1 cellular context compared by ENCODE assay signal in the genomic region with DNA sequence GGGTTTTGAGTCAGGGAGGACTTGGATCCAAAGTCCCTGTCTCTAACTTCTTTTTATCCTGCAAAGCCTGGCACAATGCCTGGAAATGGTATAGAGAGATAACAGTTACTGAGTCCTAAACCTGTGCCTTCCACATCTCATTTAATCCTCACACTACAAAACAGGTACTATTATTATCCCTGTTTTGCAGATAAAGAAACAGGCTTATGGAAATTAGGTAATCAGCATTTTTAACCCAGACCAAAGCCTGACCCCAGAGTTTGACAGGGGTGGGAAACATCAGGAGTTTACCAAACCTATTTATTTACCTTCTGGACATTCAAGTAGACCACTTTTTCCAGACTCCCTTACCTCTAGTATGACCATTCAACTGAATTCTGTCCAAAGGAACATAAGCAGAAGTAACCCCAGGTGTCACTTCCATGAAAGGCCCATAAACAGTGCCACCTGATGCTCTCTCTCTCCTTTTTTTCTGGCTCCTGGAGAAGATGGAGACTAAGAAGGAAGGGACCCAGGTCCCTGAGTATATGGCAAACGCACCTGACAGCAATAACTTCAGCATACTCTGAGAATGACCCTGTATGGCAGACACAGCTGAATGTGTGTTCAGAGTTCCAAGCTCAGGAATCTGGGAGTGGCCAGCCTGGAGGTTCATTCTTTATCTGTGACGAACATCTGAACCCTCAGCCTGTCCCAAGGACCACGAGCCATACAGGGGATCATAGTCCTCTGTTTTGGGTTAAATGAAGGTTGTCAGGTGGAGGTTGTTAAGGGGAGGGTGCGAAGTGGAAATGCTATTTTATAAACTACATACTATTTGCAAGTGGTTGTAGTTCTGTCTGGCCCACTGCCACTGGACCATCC.
TF ChIP-seq lines count a peak whose summit lies in the region.

No MANE protein-coding gene starts in this region.

TF ChIP-seq in HepG2, 621 proteins besides CTCF, POLR2A, EP300 and RAD21 (continued from another document and continues in another):
- TF ChIP-seq, protein P1, sequence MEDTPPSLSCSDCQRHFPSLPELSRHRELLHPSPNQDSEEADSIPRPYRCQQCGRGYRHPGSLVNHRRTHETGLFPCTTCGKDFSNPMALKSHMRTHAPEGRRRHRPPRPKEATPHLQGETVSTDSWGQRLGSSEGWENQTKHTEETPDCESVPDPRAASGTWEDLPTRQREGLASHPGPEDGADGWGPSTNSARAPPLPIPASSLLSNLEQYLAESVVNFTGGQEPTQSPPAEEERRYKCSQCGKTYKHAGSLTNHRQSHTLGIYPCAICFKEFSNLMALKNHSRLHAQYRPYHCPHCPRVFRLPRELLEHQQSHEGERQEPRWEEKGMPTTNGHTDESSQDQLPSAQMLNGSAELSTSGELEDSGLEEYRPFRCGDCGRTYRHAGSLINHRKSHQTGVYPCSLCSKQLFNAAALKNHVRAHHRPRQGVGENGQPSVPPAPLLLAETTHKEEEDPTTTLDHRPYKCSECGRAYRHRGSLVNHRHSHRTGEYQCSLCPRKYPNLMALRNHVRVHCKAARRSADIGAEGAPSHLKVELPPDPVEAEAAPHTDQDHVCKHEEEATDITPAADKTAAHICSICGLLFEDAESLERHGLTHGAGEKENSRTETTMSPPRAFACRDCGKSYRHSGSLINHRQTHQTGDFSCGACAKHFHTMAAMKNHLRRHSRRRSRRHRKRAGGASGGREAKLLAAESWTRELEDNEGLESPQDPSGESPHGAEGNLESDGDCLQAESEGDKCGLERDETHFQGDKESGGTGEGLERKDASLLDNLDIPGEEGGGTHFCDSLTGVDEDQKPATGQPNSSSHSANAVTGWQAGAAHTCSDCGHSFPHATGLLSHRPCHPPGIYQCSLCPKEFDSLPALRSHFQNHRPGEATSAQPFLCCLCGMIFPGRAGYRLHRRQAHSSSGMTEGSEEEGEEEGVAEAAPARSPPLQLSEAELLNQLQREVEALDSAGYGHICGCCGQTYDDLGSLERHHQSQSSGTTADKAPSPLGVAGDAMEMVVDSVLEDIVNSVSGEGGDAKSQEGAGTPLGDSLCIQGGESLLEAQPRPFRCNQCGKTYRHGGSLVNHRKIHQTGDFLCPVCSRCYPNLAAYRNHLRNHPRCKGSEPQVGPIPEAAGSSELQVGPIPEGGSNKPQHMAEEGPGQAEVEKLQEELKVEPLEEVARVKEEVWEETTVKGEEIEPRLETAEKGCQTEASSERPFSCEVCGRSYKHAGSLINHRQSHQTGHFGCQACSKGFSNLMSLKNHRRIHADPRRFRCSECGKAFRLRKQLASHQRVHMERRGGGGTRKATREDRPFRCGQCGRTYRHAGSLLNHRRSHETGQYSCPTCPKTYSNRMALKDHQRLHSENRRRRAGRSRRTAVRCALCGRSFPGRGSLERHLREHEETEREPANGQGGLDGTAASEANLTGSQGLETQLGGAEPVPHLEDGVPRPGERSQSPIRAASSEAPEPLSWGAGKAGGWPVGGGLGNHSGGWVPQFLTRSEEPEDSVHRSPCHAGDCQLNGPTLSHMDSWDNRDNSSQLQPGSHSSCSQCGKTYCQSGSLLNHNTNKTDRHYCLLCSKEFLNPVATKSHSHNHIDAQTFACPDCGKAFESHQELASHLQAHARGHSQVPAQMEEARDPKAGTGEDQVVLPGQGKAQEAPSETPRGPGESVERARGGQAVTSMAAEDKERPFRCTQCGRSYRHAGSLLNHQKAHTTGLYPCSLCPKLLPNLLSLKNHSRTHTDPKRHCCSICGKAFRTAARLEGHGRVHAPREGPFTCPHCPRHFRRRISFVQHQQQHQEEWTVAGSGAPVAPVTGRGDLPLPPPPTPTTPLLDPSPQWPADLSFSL (CRISPR knock-in tag; IDR thresholded peaks at IDR 0.05), result no peak
- TF ChIP-seq, protein P2, sequence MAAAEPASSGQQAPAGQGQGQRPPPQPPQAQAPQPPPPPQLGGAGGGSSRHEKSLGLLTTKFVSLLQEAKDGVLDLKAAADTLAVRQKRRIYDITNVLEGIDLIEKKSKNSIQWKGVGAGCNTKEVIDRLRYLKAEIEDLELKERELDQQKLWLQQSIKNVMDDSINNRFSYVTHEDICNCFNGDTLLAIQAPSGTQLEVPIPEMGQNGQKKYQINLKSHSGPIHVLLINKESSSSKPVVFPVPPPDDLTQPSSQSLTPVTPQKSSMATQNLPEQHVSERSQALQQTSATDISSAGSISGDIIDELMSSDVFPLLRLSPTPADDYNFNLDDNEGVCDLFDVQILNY (CRISPR knock-in tag; conservative IDR thresholded peaks at IDR 0.05), result no peak
- TF ChIP-seq, protein P3, sequence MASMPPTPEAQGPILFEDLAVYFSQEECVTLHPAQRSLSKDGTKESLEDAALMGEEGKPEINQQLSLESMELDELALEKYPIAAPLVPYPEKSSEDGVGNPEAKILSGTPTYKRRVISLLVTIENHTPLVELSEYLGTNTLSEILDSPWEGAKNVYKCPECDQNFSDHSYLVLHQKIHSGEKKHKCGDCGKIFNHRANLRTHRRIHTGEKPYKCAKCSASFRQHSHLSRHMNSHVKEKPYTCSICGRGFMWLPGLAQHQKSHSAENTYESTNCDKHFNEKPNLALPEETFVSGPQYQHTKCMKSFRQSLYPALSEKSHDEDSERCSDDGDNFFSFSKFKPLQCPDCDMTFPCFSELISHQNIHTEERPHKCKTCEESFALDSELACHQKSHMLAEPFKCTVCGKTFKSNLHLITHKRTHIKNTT (CRISPR knock-in tag; IDR thresholded peaks at IDR 0.05), result no peak
- TF ChIP-seq, protein P4, sequence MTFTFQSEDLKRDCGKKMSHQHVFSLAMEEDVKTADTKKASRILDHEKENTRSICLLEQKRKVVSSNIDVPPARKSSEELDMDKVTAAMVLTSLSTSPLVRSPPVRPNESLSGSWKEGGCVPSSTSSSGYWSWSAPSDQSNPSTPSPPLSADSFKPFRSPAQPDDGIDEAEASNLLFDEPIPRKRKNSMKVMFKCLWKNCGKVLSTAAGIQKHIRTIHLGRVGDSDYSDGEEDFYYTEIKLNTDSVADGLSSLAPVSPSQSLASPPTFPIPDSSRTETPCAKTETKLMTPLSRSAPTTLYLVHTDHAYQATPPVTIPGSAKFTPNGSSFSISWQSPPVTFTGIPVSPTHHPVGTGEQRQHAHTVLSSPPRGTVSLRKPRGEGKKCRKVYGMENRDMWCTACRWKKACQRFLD (CRISPR knock-in tag; IDR thresholded peaks at IDR 0.05; ENCODE audit: borderline replicate concordance), result no peak
- TF ChIP-seq NFE2L1 (CRISPR knock-in tag; IDR thresholded peaks at IDR 0.05; ENCODE audit: borderline replicate concordance) (no peak), ZNF263 (CRISPR knock-in tag; IDR thresholded peaks at IDR 0.05) (no peak), POGZ (CRISPR knock-in tag; IDR thresholded peaks at IDR 0.05) (no peak; the same call in 1 of the 2 replicates), ZNF12 (CRISPR knock-in tag; IDR thresholded peaks at IDR 0.05) (no peak), NONO (IDR thresholded peaks at IDR 0.05) (no peak), NONO (CRISPR knock-in tag; conservative IDR thresholded peaks at IDR 0.05) (peak; percentile 19; the same call in 1 of the 2 replicates), ZSCAN9 (CRISPR knock-in tag; IDR thresholded peaks at IDR 0.05; ENCODE audit: borderline replicate concordance) (no peak), NCOR1 (IDR thresholded peaks at IDR 0.05; ENCODE audit: borderline replicate concordance, low read length) (peak; percentile 66), ZNF557 (CRISPR knock-in tag; IDR thresholded peaks at IDR 0.05) (no peak), PHF5A (CRISPR knock-in tag; IDR thresholded peaks at IDR 0.05; ENCODE audit: low read depth, unreplicated experiment) (no peak), ZFYVE20 (CRISPR knock-in tag; IDR thresholded peaks at IDR 0.05; ENCODE audit: borderline replicate concordance, low read depth) (no peak), MAFK (conservative IDR thresholded peaks at IDR 0.05 in 1 of 2, IDR thresholded peaks at IDR 0.05 in 1 of 2; ENCODE audit: low read length in 2 of 2) (peak; percentile 52 to 58; a peak in 3 of 4 replicates), RFXAP (CRISPR knock-in tag; IDR thresholded peaks at IDR 0.05; ENCODE audit: borderline replicate concordance) (no peak), ETV5 (CRISPR knock-in tag; IDR thresholded peaks at IDR 0.05; ENCODE audit: borderline replicate concordance) (no peak), ATF7-NPFF (CRISPR knock-in tag; IDR thresholded peaks at IDR 0.05; ENCODE audit: low read depth) (no peak), ZNF709 (CRISPR knock-in tag; IDR thresholded peaks at IDR 0.05) (no peak), ZNF550 (CRISPR knock-in tag; IDR thresholded peaks at IDR 0.05; ENCODE audit: borderline replicate concordance) (no peak)
- TF ChIP-seq, protein P5, sequence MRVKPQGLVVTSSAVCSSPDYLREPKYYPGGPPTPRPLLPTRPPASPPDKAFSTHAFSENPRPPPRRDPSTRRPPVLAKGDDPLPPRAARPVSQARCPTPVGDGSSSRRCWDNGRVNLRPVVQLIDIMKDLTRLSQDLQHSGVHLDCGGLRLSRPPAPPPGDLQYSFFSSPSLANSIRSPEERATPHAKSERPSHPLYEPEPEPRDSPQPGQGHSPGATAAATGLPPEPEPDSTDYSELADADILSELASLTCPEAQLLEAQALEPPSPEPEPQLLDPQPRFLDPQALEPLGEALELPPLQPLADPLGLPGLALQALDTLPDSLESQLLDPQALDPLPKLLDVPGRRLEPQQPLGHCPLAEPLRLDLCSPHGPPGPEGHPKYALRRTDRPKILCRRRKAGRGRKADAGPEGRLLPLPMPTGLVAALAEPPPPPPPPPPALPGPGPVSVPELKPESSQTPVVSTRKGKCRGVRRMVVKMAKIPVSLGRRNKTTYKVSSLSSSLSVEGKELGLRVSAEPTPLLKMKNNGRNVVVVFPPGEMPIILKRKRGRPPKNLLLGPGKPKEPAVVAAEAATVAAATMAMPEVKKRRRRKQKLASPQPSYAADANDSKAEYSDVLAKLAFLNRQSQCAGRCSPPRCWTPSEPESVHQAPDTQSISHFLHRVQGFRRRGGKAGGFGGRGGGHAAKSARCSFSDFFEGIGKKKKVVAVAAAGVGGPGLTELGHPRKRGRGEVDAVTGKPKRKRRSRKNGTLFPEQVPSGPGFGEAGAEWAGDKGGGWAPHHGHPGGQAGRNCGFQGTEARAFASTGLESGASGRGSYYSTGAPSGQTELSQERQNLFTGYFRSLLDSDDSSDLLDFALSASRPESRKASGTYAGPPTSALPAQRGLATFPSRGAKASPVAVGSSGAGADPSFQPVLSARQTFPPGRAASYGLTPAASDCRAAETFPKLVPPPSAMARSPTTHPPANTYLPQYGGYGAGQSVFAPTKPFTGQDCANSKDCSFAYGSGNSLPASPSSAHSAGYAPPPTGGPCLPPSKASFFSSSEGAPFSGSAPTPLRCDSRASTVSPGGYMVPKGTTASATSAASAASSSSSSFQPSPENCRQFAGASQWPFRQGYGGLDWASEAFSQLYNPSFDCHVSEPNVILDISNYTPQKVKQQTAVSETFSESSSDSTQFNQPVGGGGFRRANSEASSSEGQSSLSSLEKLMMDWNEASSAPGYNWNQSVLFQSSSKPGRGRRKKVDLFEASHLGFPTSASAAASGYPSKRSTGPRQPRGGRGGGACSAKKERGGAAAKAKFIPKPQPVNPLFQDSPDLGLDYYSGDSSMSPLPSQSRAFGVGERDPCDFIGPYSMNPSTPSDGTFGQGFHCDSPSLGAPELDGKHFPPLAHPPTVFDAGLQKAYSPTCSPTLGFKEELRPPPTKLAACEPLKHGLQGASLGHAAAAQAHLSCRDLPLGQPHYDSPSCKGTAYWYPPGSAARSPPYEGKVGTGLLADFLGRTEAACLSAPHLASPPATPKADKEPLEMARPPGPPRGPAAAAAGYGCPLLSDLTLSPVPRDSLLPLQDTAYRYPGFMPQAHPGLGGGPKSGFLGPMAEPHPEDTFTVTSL (CRISPR knock-in tag; IDR thresholded peaks at IDR 0.05; ENCODE audit: borderline replicate concordance), result no peak
- TF ChIP-seq, protein P6, sequence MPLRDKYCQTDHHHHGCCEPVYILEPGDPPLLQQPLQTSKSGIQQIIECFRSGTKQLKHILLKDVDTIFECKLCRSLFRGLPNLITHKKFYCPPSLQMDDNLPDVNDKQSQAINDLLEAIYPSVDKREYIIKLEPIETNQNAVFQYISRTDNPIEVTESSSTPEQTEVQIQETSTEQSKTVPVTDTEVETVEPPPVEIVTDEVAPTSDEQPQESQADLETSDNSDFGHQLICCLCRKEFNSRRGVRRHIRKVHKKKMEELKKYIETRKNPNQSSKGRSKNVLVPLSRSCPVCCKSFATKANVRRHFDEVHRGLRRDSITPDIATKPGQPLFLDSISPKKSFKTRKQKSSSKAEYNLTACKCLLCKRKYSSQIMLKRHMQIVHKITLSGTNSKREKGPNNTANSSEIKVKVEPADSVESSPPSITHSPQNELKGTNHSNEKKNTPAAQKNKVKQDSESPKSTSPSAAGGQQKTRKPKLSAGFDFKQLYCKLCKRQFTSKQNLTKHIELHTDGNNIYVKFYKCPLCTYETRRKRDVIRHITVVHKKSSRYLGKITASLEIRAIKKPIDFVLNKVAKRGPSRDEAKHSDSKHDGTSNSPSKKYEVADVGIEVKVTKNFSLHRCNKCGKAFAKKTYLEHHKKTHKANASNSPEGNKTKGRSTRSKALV (CRISPR knock-in tag; IDR thresholded peaks at IDR 0.05), result no peak
- TF ChIP-seq, protein P7, sequence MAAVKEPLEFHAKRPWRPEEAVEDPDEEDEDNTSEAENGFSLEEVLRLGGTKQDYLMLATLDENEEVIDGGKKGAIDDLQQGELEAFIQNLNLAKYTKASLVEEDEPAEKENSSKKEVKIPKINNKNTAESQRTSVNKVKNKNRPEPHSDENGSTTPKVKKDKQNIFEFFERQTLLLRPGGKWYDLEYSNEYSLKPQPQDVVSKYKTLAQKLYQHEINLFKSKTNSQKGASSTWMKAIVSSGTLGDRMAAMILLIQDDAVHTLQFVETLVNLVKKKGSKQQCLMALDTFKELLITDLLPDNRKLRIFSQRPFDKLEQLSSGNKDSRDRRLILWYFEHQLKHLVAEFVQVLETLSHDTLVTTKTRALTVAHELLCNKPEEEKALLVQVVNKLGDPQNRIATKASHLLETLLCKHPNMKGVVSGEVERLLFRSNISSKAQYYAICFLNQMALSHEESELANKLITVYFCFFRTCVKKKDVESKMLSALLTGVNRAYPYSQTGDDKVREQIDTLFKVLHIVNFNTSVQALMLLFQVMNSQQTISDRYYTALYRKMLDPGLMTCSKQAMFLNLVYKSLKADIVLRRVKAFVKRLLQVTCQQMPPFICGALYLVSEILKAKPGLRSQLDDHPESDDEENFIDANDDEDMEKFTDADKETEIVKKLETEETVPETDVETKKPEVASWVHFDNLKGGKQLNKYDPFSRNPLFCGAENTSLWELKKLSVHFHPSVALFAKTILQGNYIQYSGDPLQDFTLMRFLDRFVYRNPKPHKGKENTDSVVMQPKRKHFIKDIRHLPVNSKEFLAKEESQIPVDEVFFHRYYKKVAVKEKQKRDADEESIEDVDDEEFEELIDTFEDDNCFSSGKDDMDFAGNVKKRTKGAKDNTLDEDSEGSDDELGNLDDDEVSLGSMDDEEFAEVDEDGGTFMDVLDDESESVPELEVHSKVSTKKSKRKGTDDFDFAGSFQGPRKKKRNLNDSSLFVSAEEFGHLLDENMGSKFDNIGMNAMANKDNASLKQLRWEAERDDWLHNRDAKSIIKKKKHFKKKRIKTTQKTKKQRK (IDR thresholded peaks at IDR 0.05; ENCODE audit: low read length), result no peak
- TF ChIP-seq, protein P8, sequence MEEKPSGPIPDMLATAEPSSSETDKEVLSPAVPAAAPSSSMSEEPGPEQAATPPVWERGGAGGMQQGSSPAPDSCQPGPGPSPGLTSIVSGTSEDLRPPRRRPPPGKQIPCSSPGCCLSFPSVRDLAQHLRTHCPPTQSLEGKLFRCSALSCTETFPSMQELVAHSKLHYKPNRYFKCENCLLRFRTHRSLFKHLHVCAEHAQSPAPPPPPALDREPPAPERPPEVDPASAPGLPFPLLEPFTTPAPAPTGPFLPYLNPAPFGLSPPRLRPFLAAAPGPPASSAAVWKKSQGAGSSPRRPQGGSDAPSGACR (CRISPR knock-in tag; IDR thresholded peaks at IDR 0.05), result no peak
